26 cellular contexts compared by ENCODE assay signal in genomic region chr11:37313266-37313665, GRCh38.
"Had no signal": no experiment of that assay in that cellular context is flagged by ENCODE, and none has a peak within 500 bp of the region (broad histone marks: within the 10 kb centered on the region; RNA-seq: fewer than 3 reads in every experiment).

No MANE protein-coding gene starts in this region.

- DNase-seq: activated CD4-positive, alpha-beta memory T cell treated with anti-CD3 and anti-CD28 coated beads, Interleukin-2, amount 10 ng/mL, durations not matched to agents 7 days and 5 days; activated CD4-positive, alpha-beta T cell treated with anti-CD3 and anti-CD28 coated beads for 1 hour; activated CD4-positive, alpha-beta T cell treated with anti-CD3 and anti-CD28 coated beads for 4 hours; activated CD4-positive, alpha-beta T cell treated with anti-CD3 and anti-CD28 coated beads, Interleukin-2, amount 10 ng/mL, durations not matched to agents 7 days and 5 days; activated CD4-positive, alpha-beta T cell treated with anti-CD3 and anti-CD28 coated beads, Interleukin-2, amount 50 U/mL, for 4 hours; activated CD8-positive, alpha-beta memory T cell treated with anti-CD3 and anti-CD28 coated beads, Interleukin-2, amount 50 U/mL, for 48 hours; activated gamma-delta T cell; activated naive CD4-positive, alpha-beta T cell; activated naive CD4-positive, alpha-beta T cell treated with anti-CD3 and anti-CD28 coated beads, Interleukin-2, amount 10 ng/mL, durations not matched to agents 7 days and 5 days; activated naive CD8-positive, alpha-beta T cell treated with anti-CD3 and anti-CD28 coated beads, Interleukin-2, amount 10 ng/mL, durations not matched to agents 7 days and 5 days; activated T-cell treated with anti-CD3 and anti-CD28 coated beads for 4 hours; activated T-cell treated with anti-CD3 and anti-CD28 coated beads, Interleukin-2, amount 50 U/mL, for 24 hours; activated T-cell treated with anti-CD3 and anti-CD28 coated beads, Interleukin-2, amount 50 U/mL, for 72 hours; caudate nucleus; cortex of kidney; dermis blood vessel endothelial cell; effector CD4-positive, alpha-beta T cell; effector memory CD8-positive, alpha-beta T cell; esophagus squamous epithelium; head of caudate nucleus; T-helper 2 cell had no signal

- H3K4me1 ChIP-seq: ascending aorta, esophagus squamous epithelium had no signal

- H3K9me3 ChIP-seq: esophagus squamous epithelium had no signal

- H3K27ac ChIP-seq: ascending aorta, epithelial cell of prostate, esophagus squamous epithelium, VCaP had no signal

- H3K4me3 ChIP-seq: ascending aorta, esophagus squamous epithelium had no signal

- H3K27me3 ChIP-seq: ascending aorta, esophagus squamous epithelium had no signal

- ATAC-seq: activated naive CD4-positive, alpha-beta T cell treated with anti-CD3 and anti-CD28 coated beads, Interleukin-2, amount 50 U/mL, for 72 hours; activated T-cell treated with anti-CD3 and anti-CD28 coated beads, Interleukin-2, amount 50 U/mL, for 72 hours; effector memory CD8-positive, alpha-beta T cell; WTC11 had no signal

- H3K36me3 ChIP-seq: ascending aorta, esophagus squamous epithelium had no signal
